ENCODE assay signal across 8 cellular contexts in the genomic region with DNA sequence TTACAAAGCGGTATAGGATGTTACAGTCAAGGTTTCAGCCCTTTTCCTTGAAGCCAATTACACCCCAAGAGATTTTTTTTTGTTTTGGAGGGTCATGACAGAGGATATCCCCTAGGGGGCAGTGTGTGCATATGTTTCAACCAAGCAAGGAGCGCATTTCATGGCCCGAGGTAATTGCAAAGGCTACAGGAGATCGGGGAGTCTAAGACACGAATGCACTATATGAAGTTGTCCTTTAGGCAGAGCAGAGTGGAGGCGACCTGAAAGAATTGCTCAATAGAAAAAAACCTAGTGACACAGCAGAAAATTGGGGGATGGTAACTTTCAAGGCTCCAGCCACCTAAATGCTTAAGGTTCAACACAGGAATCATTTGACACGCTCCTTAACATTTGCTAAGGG.
DNase-seq lines count a peak whose midpoint lies in the region; ATAC-seq lines count a peak whose summit lies in the region.

No MANE protein-coding gene starts in this region.

- peaks cover 5% of the 10 kb centered on the region for H3K4me1 Mint-ChIP-seq in activated CD4-positive, alpha-beta T cell treated with anti-CD3 and anti-CD28 coated beads, Interleukin-2, amount 10 ng/mL, durations not matched to agents 7 days and 5 days
- peaks cover 3% of the 10 kb centered on the region for H3K4me1 Mint-ChIP-seq in memory B cell

- peak; percentile 95 for ATAC-seq in GM19395 (IDR thresholded peaks at IDR 0.05; ENCODE audit: unreplicated experiment)
- ATAC-seq in HG03521 (IDR thresholded peaks at IDR 0.05; ENCODE audit: unreplicated experiment) = peak; percentile 87
- peak; percentile 43 for ATAC-seq in memory B cell (ENCODE audit: low read depth)

- CTCF ChIA-PET in activated CD4-positive, alpha-beta T cell treated with anti-CD3 and anti-CD28 coated beads, Interleukin-2, amount 10 ng/mL, durations not matched to agents 7 days and 5 days (lab: Charles Lee) = no interaction called here

- H3K27ac Mint-ChIP-seq in activated CD4-positive, alpha-beta T cell treated with anti-CD3 and anti-CD28 coated beads, Interleukin-2, amount 10 ng/mL, durations not matched to agents 7 days and 5 days = no peak overlapping the region
- H3K27ac Mint-ChIP-seq in memory B cell = no peak overlapping the region

- DNase-seq in CMK (ENCODE audit: low read depth) (peak; percentile 49), NCI-H524 (lab: John Stamatoyannopoulos, UW) (peak; percentile 44 to 81), memory B cell (ENCODE audit: low spot score in 2 of 2) (peak; percentile 45 to 54)
- peak; percentile 72 for DNase-seq in activated CD4-positive, alpha-beta T cell treated with anti-CD3 and anti-CD28 coated beads, Interleukin-2, amount 10 ng/mL, durations not matched to agents 7 days and 5 days
- DNase-seq in effector CD4-positive, alpha-beta T cell = peak; percentile 36
- DNase-seq in stimulated activated CD8-positive, alpha-beta memory T cell treated with anti-CD3 and anti-CD28 coated beads, Interleukin-4, amount 100 ng/mL, for 48 hours = peak; percentile 55

- H3K36me3 Mint-ChIP-seq in activated CD4-positive, alpha-beta T cell treated with anti-CD3 and anti-CD28 coated beads, Interleukin-2, amount 10 ng/mL, durations not matched to agents 7 days and 5 days (ENCODE audit: low read depth) = no peaks in the 10 kb centered on the region
- no peaks in the 10 kb centered on the region for H3K36me3 Mint-ChIP-seq in memory B cell

- H3K4me3 Mint-ChIP-seq in activated CD4-positive, alpha-beta T cell treated with anti-CD3 and anti-CD28 coated beads, Interleukin-2, amount 10 ng/mL, durations not matched to agents 7 days and 5 days = no peak overlapping the region
- no peak overlapping the region for H3K4me3 Mint-ChIP-seq in memory B cell

- no peaks in the 10 kb centered on the region for H3K9me3 Mint-ChIP-seq in activated CD4-positive, alpha-beta T cell treated with anti-CD3 and anti-CD28 coated beads, Interleukin-2, amount 10 ng/mL, durations not matched to agents 7 days and 5 days
- no peaks in the 10 kb centered on the region for H3K9me3 Mint-ChIP-seq in memory B cell

- POLR2A ChIA-PET in activated CD4-positive, alpha-beta T cell treated with anti-CD3 and anti-CD28 coated beads, Interleukin-2, amount 10 ng/mL, durations not matched to agents 7 days and 5 days (lab: Charles Lee) = no interaction called here

- peaks cover 9% of the 10 kb centered on the region for H3K27me3 Mint-ChIP-seq in activated CD4-positive, alpha-beta T cell treated with anti-CD3 and anti-CD28 coated beads, Interleukin-2, amount 10 ng/mL, durations not matched to agents 7 days and 5 days
- H3K27me3 Mint-ChIP-seq in memory B cell = peaks cover 5% of the 10 kb centered on the region

Comparison
In these comparisons a context has a peak if more than half of its experiments do, and no peak if none do; other contexts are left out.
1. Peak in every context shown above with its lines: DNase-seq and ATAC-seq.
2. ATAC-seq: peak in every context shown above with its lines; median percentile 95 in GM19395; 87 in HG03521; 43 in memory B cell.